ENCODE assay signal across 25 cellular contexts in the genomic region with DNA sequence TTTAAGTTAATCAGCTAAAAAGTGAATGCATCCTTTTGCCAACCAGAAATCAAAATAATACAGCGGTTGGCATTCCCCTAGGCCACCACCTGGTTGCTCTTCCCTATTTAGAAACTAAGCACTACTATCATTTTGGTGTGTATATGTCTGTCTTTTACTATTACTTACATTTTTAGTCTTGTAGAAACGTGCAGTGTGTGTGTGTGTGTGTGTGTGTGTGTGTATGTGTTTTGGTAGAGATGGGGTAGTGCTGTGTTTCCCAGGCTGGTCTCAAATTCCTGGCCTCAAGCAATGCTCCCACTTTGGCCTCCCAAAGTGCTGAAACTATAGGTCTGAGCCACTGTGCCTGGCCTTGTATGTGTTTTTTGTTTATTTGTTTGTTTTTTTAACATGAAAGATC. TPM values are rescaled to one million over a fixed set of nuclear protein-coding genes. Genes with fewer than 3 reads are reported as not detected.
"Had no signal": no experiment of that assay in that cellular context is flagged by ENCODE, and none has a peak within 500 bp of the region (broad histone marks: within the 10 kb centered on the region; RNA-seq: fewer than 3 reads in every experiment).

No MANE protein-coding gene starts in this region.

- DNase-seq: activated B cell treated with CpG ODN at 0.5 μM for 24 hours; activated CD4-positive, alpha-beta T cell treated with anti-CD3 and anti-CD28 coated beads for 1 hour; activated CD4-positive, alpha-beta T cell treated with anti-CD3 and anti-CD28 coated beads, Interleukin-2, amount 10 ng/mL, durations not matched to agents 24 days and 14 days; activated CD4-positive, alpha-beta T cell treated with anti-CD3 and anti-CD28 coated beads, Interleukin-2, amount 50 U/mL, for 48 hours; activated CD8-positive, alpha-beta memory T cell treated with anti-CD3 and anti-CD28 coated beads, Interleukin-2, amount 10 ng/mL, durations not matched to agents 7 days and 5 days; activated effector memory CD4-positive, alpha-beta T cell treated with Interleukin-2 at 50 U/mL for 16 hours; activated naive CD4-positive, alpha-beta T cell; activated naive CD8-positive, alpha-beta T cell treated with anti-CD3 and anti-CD28 coated beads, Interleukin-2, amount 50 U/mL, for 24 hours; activated T-cell treated with anti-CD3 and anti-CD28 coated beads, Interleukin-2, amount 50 U/mL, for 24 hours; amniotic stem cell; body of pancreas; NCI-H1105 treated with DMSO at 0.1 percent for 48 hours; NCI-H1436 treated with DMSO at 0.1 percent for 48 hours; NCI-H187; NCI-H2081 treated with DMSO at 0.1 percent for 48 hours; NCI-H226; NCI-H526; NCI-H82; SIG-M5; T-helper 17 cell; T-helper 9 cell had no signal

- H3K36me3 Mint-ChIP-seq: activated CD8-positive, alpha-beta memory T cell treated with anti-CD3 and anti-CD28 coated beads, Interleukin-2, amount 10 ng/mL, durations not matched to agents 7 days and 5 days; activated naive CD4-positive, alpha-beta T cell treated with anti-CD3 and anti-CD28 coated beads, Interleukin-2, amount 50 U/mL, for 72 hours had no signal

- H3K9me3 Mint-ChIP-seq: activated B cell treated with CpG ODN at 0.5 μM for 24 hours; activated CD4-positive, alpha-beta T cell treated with anti-CD3 and anti-CD28 coated beads, Interleukin-2, amount 10 ng/mL, durations not matched to agents 24 days and 14 days; activated naive CD4-positive, alpha-beta T cell treated with anti-CD3 and anti-CD28 coated beads, Interleukin-2, amount 50 U/mL, for 72 hours; activated naive CD8-positive, alpha-beta T cell treated with anti-CD3 and anti-CD28 coated beads, Interleukin-2, amount 50 U/mL, for 24 hours; activated T-cell treated with anti-CD3 and anti-CD28 coated beads, Interleukin-2, amount 50 U/mL, for 24 hours; activated T-helper 1 cell treated with anti-CD3 and anti-CD28 coated beads, Interleukin-12 subunit alpha, Interleukin-12 subunit beta, Interleukin-2, Interleukin-4 antibody, amounts not matched to agents 30 ng/mL and 10 ng/mL and 1 ng/mL, durations not matched to agents 14 hours and 24 hours and 36 hours had no signal

- H3K4me1 Mint-ChIP-seq: activated B cell treated with CpG ODN at 0.5 μM for 24 hours; activated CD4-positive, alpha-beta T cell treated with anti-CD3 and anti-CD28 coated beads, Interleukin-2, amount 10 ng/mL, durations not matched to agents 24 days and 14 days had no signal

- ATAC-seq: activated CD8-positive, alpha-beta memory T cell treated with anti-CD3 and anti-CD28 coated beads, Interleukin-2, amount 10 ng/mL, durations not matched to agents 7 days and 5 days; activated naive CD4-positive, alpha-beta T cell treated with anti-CD3 and anti-CD28 coated beads, Interleukin-2, amount 50 U/mL, for 72 hours; activated naive CD8-positive, alpha-beta T cell treated with anti-CD3 and anti-CD28 coated beads, Interleukin-2, amount 50 U/mL, for 24 hours; body of pancreas; T-helper 17 cell had no signal

- H3K27me3 Mint-ChIP-seq: activated CD8-positive, alpha-beta memory T cell treated with anti-CD3 and anti-CD28 coated beads, Interleukin-2, amount 10 ng/mL, durations not matched to agents 7 days and 5 days; activated T-cell treated with anti-CD3 and anti-CD28 coated beads, Interleukin-2, amount 50 U/mL, for 24 hours had no signal

- H3K27ac ChIP-seq: ascending aorta, body of pancreas had no signal

- H3K27ac Mint-ChIP-seq: activated B cell treated with CpG ODN at 0.5 μM for 24 hours; activated CD4-positive, alpha-beta T cell treated with anti-CD3 and anti-CD28 coated beads, Interleukin-2, amount 10 ng/mL, durations not matched to agents 24 days and 14 days; activated CD8-positive, alpha-beta memory T cell treated with anti-CD3 and anti-CD28 coated beads, Interleukin-2, amount 10 ng/mL, durations not matched to agents 7 days and 5 days; activated naive CD4-positive, alpha-beta T cell treated with anti-CD3 and anti-CD28 coated beads, Interleukin-2, amount 50 U/mL, for 72 hours; activated naive CD8-positive, alpha-beta T cell treated with anti-CD3 and anti-CD28 coated beads, Interleukin-2, amount 50 U/mL, for 24 hours; activated T-cell treated with anti-CD3 and anti-CD28 coated beads, Interleukin-2, amount 50 U/mL, for 24 hours; activated T-helper 1 cell treated with anti-CD3 and anti-CD28 coated beads, Interleukin-12 subunit alpha, Interleukin-12 subunit beta, Interleukin-2, Interleukin-4 antibody, amounts not matched to agents 30 ng/mL and 10 ng/mL and 1 ng/mL, durations not matched to agents 14 hours and 24 hours and 36 hours; T-helper 17 cell had no signal

- H3K4me3 Mint-ChIP-seq: activated B cell treated with CpG ODN at 0.5 μM for 24 hours; activated CD4-positive, alpha-beta T cell treated with anti-CD3 and anti-CD28 coated beads, Interleukin-2, amount 10 ng/mL, durations not matched to agents 24 days and 14 days; activated CD8-positive, alpha-beta memory T cell treated with anti-CD3 and anti-CD28 coated beads, Interleukin-2, amount 10 ng/mL, durations not matched to agents 7 days and 5 days; activated naive CD8-positive, alpha-beta T cell treated with anti-CD3 and anti-CD28 coated beads, Interleukin-2, amount 50 U/mL, for 24 hours; activated T-cell treated with anti-CD3 and anti-CD28 coated beads, Interleukin-2, amount 50 U/mL, for 24 hours; activated T-helper 1 cell treated with anti-CD3 and anti-CD28 coated beads, Interleukin-12 subunit alpha, Interleukin-12 subunit beta, Interleukin-2, Interleukin-4 antibody, amounts not matched to agents 30 ng/mL and 10 ng/mL and 1 ng/mL, durations not matched to agents 14 hours and 24 hours and 36 hours; T-helper 17 cell had no signal

RNA-seq across cellular contexts. Expression of a gene that starts 27.4 kb away (rescaled TPM):
- total RNA-seq: OCI-LY7 had no signal
